10 cellular contexts compared by ENCODE assay signal in genomic region chr7:1403844-1404404, GRCh38. TPM values are rescaled to one million over a fixed set of nuclear protein-coding genes. Genes with fewer than 3 reads are reported as not detected.
DNase-seq lines count a peak whose midpoint lies in the region; ATAC-seq and TF ChIP-seq lines count a peak whose summit lies in the region.
"Had no signal": no experiment of that assay in that cellular context is flagged by ENCODE, and none has a peak within 500 bp of the region (broad histone marks: within the 10 kb centered on the region; RNA-seq: fewer than 3 reads in every experiment).

No MANE protein-coding gene starts in this region.

- H3K4me3 ChIP-seq in H7 (ENCODE audit: insufficient read depth, low read depth, low read length) = peak overlapping the region; percentile 32
- no peak overlapping the region for H3K4me3 ChIP-seq in vagina

- TF ChIP-seq CTCF in glutamatergic neuron (IDR thresholded peaks at IDR 0.05; ENCODE audit: partially characterized antibody, unreplicated experiment) (no peak), vagina (IDR thresholded peaks at IDR 0.05) (no peak)

- ATAC-seq in GM21717 (IDR thresholded peaks at IDR 0.05; ENCODE audit: unreplicated experiment) = no peak
- ATAC-seq in HG03108 (IDR thresholded peaks at IDR 0.05; ENCODE audit: unreplicated experiment) = no peak

- H3K9me3 ChIP-seq in vagina = no peaks in the 10 kb centered on the region

- peak overlapping the region; percentile 81 for H3K4me3 Mint-ChIP-seq in glutamatergic neuron (ENCODE audit: unreplicated experiment)

- TF ChIP-seq POLR2A in vagina (IDR thresholded peaks at IDR 0.05) = no peak

- H3K9me3 Mint-ChIP-seq in glutamatergic neuron (ENCODE audit: unreplicated experiment) = no peaks in the 10 kb centered on the region

- no peaks in the 10 kb centered on the region for H3K36me3 Mint-ChIP-seq in glutamatergic neuron (ENCODE audit: unreplicated experiment)

- intact Hi-C loops in vagina (cut with DNase I) = no loop called here

- H3K27ac Mint-ChIP-seq in glutamatergic neuron (ENCODE audit: unreplicated experiment) = peak overlapping the region; percentile 65

- peaks cover 7% of the 10 kb centered on the region for H3K4me1 Mint-ChIP-seq in glutamatergic neuron (ENCODE audit: low read depth, unreplicated experiment)

- DNase-seq in A172 (ENCODE audit: low spot score) = peak; percentile 82
- DNase-seq in H7 = peak; percentile 85
- peak; percentile 60 to 72 for DNase-seq in SHP77 (lab: John Stamatoyannopoulos, UW)
- peak; percentile 62 for DNase-seq in glutamatergic neuron
- DNase-seq in vagina (ENCODE audit: extremely low spot score in 2 of 2) = no peak
- DNase-seq in NCI-H345 (lab: John Stamatoyannopoulos, UW) = no peak
- DNase-seq: GOT3; stimulated activated naive CD4-positive, alpha-beta T cell treated with Interleukin-2 at 50 U/mL for 16 hours had no signal

- H3K27me3 Mint-ChIP-seq in glutamatergic neuron (ENCODE audit: unreplicated experiment) = peaks cover 11% of the 10 kb centered on the region

- H3K27ac ChIP-seq in vagina = no peak overlapping the region

- H3K4me1 ChIP-seq in vagina = no peaks in the 10 kb centered on the region

- H3K36me3 ChIP-seq in H7 (replicated peaks; ENCODE audit: control insufficient read depth, insufficient read depth, low read length) (no peaks in the 10 kb centered on the region), vagina (no peaks in the 10 kb centered on the region)

- peaks cover 16% of the 10 kb centered on the region for H3K27me3 ChIP-seq in H7 (ENCODE audit: control insufficient read depth, insufficient read depth, low read length)
- peaks cover 3% of the 10 kb centered on the region for H3K27me3 ChIP-seq in vagina

RNA-seq across cellular contexts. Expression of gene MICALL2, which starts 55.3 kb away (rescaled TPM):
- 21.2 and 28.2 TPM in 2 replicates for total RNA-seq in A172 (2014; rRNA removed; shearing (Covaris generic))
- total RNA-seq in H7 (2014; rRNA removed; shearing (Covaris generic)) = 5.2 and 7.6 TPM in 2 replicates
- total RNA-seq in glutamatergic neuron (ENCODE audit: unreplicated experiment) (28.0 TPM), vagina (15.7 TPM)

Comparison
In these comparisons a context has a peak if more than half of its experiments do, and no peak if none do; other contexts are left out.
1. DNase-seq: peak in A172 (single experiment), H7 (single experiment), SHP77 (2 of 2) and glutamatergic neuron (single experiment); none in vagina (0 of 2) and NCI-H345 (single experiment).